In the genomic region with DNA sequence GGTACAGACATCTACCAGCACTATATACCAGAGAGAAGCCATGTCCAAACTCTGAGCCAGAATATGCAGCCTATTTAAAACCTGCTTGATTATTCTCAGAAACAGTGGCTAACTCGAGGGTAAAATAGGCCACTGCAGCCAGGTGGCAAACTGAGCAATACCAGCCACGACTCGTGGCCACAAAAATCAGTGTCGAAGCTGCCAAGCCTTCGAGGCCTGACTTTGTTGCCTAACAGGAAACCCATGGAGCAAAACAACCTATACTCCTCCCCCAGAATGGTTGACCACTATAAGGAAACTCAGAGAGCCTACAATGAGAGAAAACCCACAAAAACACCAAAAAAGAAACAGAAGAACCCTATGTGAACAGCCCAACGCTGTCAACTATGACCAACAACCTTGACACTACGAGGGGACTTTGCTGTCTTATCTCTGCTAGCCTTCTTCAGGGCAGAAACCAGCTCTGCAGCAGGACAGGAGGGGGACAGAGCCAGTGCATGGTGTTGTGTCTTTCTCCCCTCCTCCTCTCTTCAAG, we compare ENCODE assay signal across 18 cellular contexts.
DNase-seq lines count a peak whose midpoint lies in the region; TF ChIP-seq lines count a peak whose summit lies in the region.
"Had no signal": no experiment of that assay in that cellular context is flagged by ENCODE, and none has a peak within 500 bp of the region (broad histone marks: within the 10 kb centered on the region; RNA-seq: fewer than 3 reads in every experiment).

No MANE protein-coding gene starts in this region.

- H3K9me3 Mint-ChIP-seq in T-helper 2 cell treated with Interferon-gamma antibody and Interleukin-4, amounts not matched to agents 5 μg/mL and 100 μg/mL, for 36 hours = no peaks in the 10 kb centered on the region
- no peaks in the 10 kb centered on the region; the same call in 1 of the 2 replicates for H3K9me3 Mint-ChIP-seq in HFFc6

- peaks cover 3% of the 10 kb centered on the region for H3K36me3 Mint-ChIP-seq in T-helper 2 cell treated with Interferon-gamma antibody and Interleukin-4, amounts not matched to agents 5 μg/mL and 100 μg/mL, for 36 hours (ENCODE audit: low read depth)
- H3K36me3 Mint-ChIP-seq in HFFc6 (ENCODE audit: low read depth) = no peaks in the 10 kb centered on the region

- H3K36me3 ChIP-seq in BLaER1 treated with 17β-estradiol and CSF1 and Interleukin-3, amounts not matched to agents 10 nM and 100 nM = no peaks in the 10 kb centered on the region
- H3K36me3 ChIP-seq: HAP-1, SJSA1 had no signal

- H3K4me3 ChIP-seq in BLaER1 treated with 17β-estradiol and CSF1 and Interleukin-3, amounts not matched to agents 10 nM and 100 nM = no peak overlapping the region
- no peak overlapping the region for H3K4me3 ChIP-seq in foreskin fibroblast (ENCODE audit: low read depth in 1 of 2, low read length in 2 of 2)
- H3K4me3 ChIP-seq: HAP-1, SJSA1 had no signal

- H3K9me3 ChIP-seq in BLaER1 treated with 17β-estradiol and CSF1 and Interleukin-3, amounts not matched to agents 10 nM and 100 nM (replicated peaks in 1 of 11) = peaks cover 15 to 29% (median 21%) of the 10 kb centered on the region in 11 experiments
- H3K9me3 ChIP-seq: HAP-1, SJSA1 had no signal

- peak overlapping the region; percentile 9 to 72 (median 50); a peak in 21 of 22 replicates for H3K4me2 ChIP-seq in BLaER1 treated with 17β-estradiol and CSF1 and Interleukin-3, amounts not matched to agents 10 nM and 100 nM

- DNase-seq in M059J (ENCODE audit: low read depth) (peak; percentile 24), amniotic epithelial cell (ENCODE audit: low read depth) (peak; percentile 35), renal cortical epithelial cell (ENCODE audit: low read depth) (peak; percentile 51), HFFc6 (no peak), foreskin fibroblast (no peak), posterior cingulate gyrus (no peak)
- no peak for DNase-seq in T-helper 2 cell treated with Interferon-gamma antibody and Interleukin-4, amounts not matched to agents 5 μg/mL and 100 μg/mL, for 36 hours (ENCODE audit: low spot score)
- DNase-seq: AML-193, DND-41, NCI-H1105, NCI-H1694, NCI-H2107, NCI-H2227 treated with DMSO at 0.1 percent for 48 hours, NCI-H524 treated with DMSO at 0.1 percent for 48 hours had no signal

- H3K27me3 ChIP-seq in BLaER1 treated with 17β-estradiol and CSF1 and Interleukin-3, amounts not matched to agents 10 nM and 100 nM = peaks cover 14 to 65% (median 31%) of the 10 kb centered on the region in 11 experiments
- H3K27me3 ChIP-seq: SJSA1 had no signal

- H3K4me1 ChIP-seq in BLaER1 treated with 17β-estradiol and CSF1 and Interleukin-3, amounts not matched to agents 10 nM and 100 nM = peaks cover 8 to 29% (median 22%) of the 10 kb centered on the region in 10 experiments; a peak in 19 of 20 replicates
- H3K4me1 ChIP-seq: HAP-1 had no signal

- H3K4me3 Mint-ChIP-seq in T-helper 2 cell treated with Interferon-gamma antibody and Interleukin-4, amounts not matched to agents 5 μg/mL and 100 μg/mL, for 36 hours = no peak overlapping the region
- H3K4me3 Mint-ChIP-seq in HFFc6 = no peak overlapping the region

- H3K27ac Mint-ChIP-seq in T-helper 2 cell treated with Interferon-gamma antibody and Interleukin-4, amounts not matched to agents 5 μg/mL and 100 μg/mL, for 36 hours = no peak overlapping the region
- no peak overlapping the region for H3K27ac Mint-ChIP-seq in HFFc6

- no peak for TF ChIP-seq CTCF in HFFc6 (IDR thresholded peaks at IDR 0.05)
- no peak for TF ChIP-seq CTCF in foreskin fibroblast (IDR thresholded peaks at IDR 0.05; ENCODE audit: low read depth, low read length)

- no peaks in the 10 kb centered on the region for H3K4me1 Mint-ChIP-seq in T-helper 2 cell treated with Interferon-gamma antibody and Interleukin-4, amounts not matched to agents 5 μg/mL and 100 μg/mL, for 36 hours (ENCODE audit: low read depth)
- H3K4me1 Mint-ChIP-seq in HFFc6 (ENCODE audit: low read depth) = peaks cover 42% of the 10 kb centered on the region

- no peak overlapping the region for H3K9ac ChIP-seq in BLaER1 treated with 17β-estradiol and CSF1 and Interleukin-3, amounts not matched to agents 10 nM and 100 nM

- no peaks in the 10 kb centered on the region; a peak in 1 of 22 replicates for H4K20me1 ChIP-seq in BLaER1 treated with 17β-estradiol and CSF1 and Interleukin-3, amounts not matched to agents 10 nM and 100 nM

- intact Hi-C loops in posterior cingulate gyrus (cut with DNase I) = no loop called here

- H3K27ac ChIP-seq in BLaER1 treated with 17β-estradiol and CSF1 and Interleukin-3, amounts not matched to agents 10 nM and 100 nM = no peak overlapping the region
- H3K27ac ChIP-seq: HL-60, SJSA1 had no signal

- peaks cover 76% of the 10 kb centered on the region for H3K27me3 Mint-ChIP-seq in T-helper 2 cell treated with Interferon-gamma antibody and Interleukin-4, amounts not matched to agents 5 μg/mL and 100 μg/mL, for 36 hours (ENCODE audit: low read depth)
- H3K27me3 Mint-ChIP-seq in HFFc6 (ENCODE audit: insufficient read depth) = peaks cover 4% of the 10 kb centered on the region

Comparison
In these comparisons a context has a peak if more than half of its experiments do, and no peak if none do; other contexts are left out.
1. DNase-seq: peak in M059J (single experiment), amniotic epithelial cell (single experiment) and renal cortical epithelial cell (single experiment); none in T-helper 2 cell treated with Interferon-gamma antibody and Interleukin-4, amounts not matched to agents 5 μg/mL and 100 μg/mL, for 36 hours (single experiment), HFFc6 (single experiment), foreskin fibroblast (0 of 2) and posterior cingulate gyrus (0 of 10).